ENCODE assay signal across 10 cellular contexts in the genomic region with DNA sequence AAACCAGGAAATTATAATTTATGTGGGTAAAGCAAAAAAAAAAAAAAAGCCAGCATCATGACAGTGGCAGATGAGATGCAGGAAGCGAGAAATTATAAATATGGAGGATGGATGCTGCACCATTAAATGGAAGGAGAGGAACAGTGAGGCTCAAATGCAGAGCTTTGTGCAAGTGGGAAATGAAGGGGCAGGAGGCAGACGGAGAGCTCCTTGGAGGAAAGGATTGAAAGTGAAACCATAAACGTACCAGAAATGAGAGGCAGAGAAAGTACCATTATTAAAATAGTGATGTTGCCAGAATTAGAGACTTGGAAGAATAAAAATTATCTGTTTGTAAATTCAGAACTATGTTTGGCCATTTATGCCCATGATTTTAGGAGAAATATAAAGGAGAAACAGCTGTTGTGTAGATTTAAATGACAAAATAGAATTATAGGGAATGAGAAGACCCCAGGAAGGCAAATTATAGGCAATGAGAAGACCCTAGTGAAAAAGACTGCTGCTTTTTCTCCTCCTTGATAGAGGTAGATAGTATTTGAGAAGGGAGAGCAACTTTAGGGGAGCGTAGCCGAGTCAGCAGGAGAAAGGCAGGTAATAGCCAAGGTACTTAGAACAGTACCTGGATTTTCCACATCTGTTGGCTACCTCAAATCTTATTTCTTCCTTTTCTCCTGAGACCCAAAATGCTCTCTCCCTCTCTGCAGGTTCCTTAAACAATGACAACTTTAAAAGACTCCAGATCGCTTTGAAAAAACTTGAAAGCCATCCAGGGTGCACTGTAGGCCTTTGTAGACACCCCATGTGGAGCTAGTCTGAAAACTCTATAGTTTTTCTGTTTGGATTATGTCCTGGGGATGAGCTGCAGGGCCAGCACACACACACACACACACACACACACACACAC.
DNase-seq lines count a peak whose midpoint lies in the region; ATAC-seq and TF ChIP-seq lines count a peak whose summit lies in the region.
"Had no signal": no experiment of that assay in that cellular context is flagged by ENCODE, and none has a peak within 500 bp of the region (broad histone marks: within the 10 kb centered on the region; RNA-seq: fewer than 3 reads in every experiment).

No MANE protein-coding gene starts in this region.

- WGBS in spleen, 5 donors: 54 to 66% (median 62%) methylated on average over 6 of the region's 6 CpGs

- no peak overlapping the region for H3K4me3 Mint-ChIP-seq in nephron progenitor cell

- no peaks in the 10 kb centered on the region for H3K36me3 Mint-ChIP-seq in nephron progenitor cell (ENCODE audit: low read depth)

- DNase-seq in EL (peak; percentile 18), left ventricle myocardium inferior (no peak), spleen (no peak), nephron progenitor cell (no peak)
- DNase-seq in activated CD8-positive, alpha-beta memory T cell treated with anti-CD3 and anti-CD28 coated beads for 24 hours: no peak
- DNase-seq: activated CD4-positive, alpha-beta T cell treated with anti-CD3 and anti-CD28 coated beads for 48 hours; MV-4-11 had no signal

- ATAC-seq in HG02678 (IDR thresholded peaks at IDR 0.05; ENCODE audit: unreplicated experiment) (no peak), GM21515 (IDR thresholded peaks at IDR 0.05; ENCODE audit: unreplicated experiment) (no peak)

- H3K9me3 ChIP-seq in left ventricle myocardium inferior (replicated peaks) (no peaks in the 10 kb centered on the region), spleen (no peaks in the 10 kb centered on the region)

- no peaks in the 10 kb centered on the region for H3K36me3 ChIP-seq in left ventricle myocardium inferior
- no peaks in the 10 kb centered on the region for H3K36me3 ChIP-seq in spleen

- no peaks in the 10 kb centered on the region for H3K27me3 Mint-ChIP-seq in nephron progenitor cell (ENCODE audit: low read depth, poor library complexity)

- no peaks in the 10 kb centered on the region for H3K27me3 ChIP-seq in left ventricle myocardium inferior (ENCODE audit: low read depth)
- no peaks in the 10 kb centered on the region for H3K27me3 ChIP-seq in spleen (replicated peaks in 1 of 7)

- peaks cover 20% of the 10 kb centered on the region for H3K4me1 Mint-ChIP-seq in nephron progenitor cell

- H3K27ac Mint-ChIP-seq in nephron progenitor cell: no peak overlapping the region

- no peak for TF ChIP-seq POLR2A in spleen (IDR thresholded peaks at IDR 0.05)

- H3K4me1 ChIP-seq in left ventricle myocardium inferior (peaks cover 21% of the 10 kb centered on the region), spleen (peaks cover 0 to 15% (median 9%) of the 10 kb centered on the region in 6 donors)

- peak overlapping the region; percentile 41 for H3K27ac ChIP-seq in VCaP
- peak overlapping the region; percentile 24 for H3K27ac ChIP-seq in left ventricle myocardium inferior (replicated peaks)
- H3K27ac ChIP-seq in spleen: peak overlapping the region in 7 of 8 donors; percentile 4 to 47 (median 20)

- TF ChIP-seq CTCF in VCaP (conservative IDR thresholded peaks at IDR 0.05) (no peak), left ventricle myocardium inferior (IDR thresholded peaks at IDR 0.05; ENCODE audit: borderline replicate concordance) (no peak), spleen (IDR thresholded peaks at IDR 0.05 in 8 of 11, conservative IDR thresholded peaks at IDR 0.05 in 3 of 11) (no peak), nephron progenitor cell (IDR thresholded peaks at IDR 0.05) (no peak)

- intact Hi-C loops in left ventricle myocardium inferior (cut with micrococcal nuclease) (no loop called here), spleen (cut with DNase I; ENCODE audit: low total_unique reads) (no loop called here)

- H3K4me3 ChIP-seq in left ventricle myocardium inferior: peak overlapping the region; percentile 42
- peak overlapping the region in 7 of 8 donors; percentile 3 to 61 (median 23) for H3K4me3 ChIP-seq in spleen

- no peaks in the 10 kb centered on the region for H3K9me3 Mint-ChIP-seq in nephron progenitor cell
